ENCODE assay signal across 6 cellular contexts in the genomic region with DNA sequence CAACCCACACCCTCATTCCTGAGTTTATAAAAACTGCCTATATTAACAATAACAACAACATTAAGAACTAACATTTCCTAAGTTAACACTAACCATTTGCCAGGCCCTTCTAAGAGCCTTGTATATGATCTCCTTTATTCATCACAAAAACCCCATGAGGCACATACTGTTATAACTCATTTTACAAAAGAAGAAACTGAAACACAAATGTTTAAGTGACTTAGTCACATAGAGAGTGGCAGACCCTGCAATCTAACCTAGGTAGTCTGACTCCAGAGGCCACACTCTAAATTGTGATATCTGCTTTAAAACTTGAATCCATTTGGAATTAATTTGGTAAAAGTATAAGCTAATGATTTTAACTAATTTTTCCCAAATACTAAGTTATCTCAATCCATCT.
"Had no signal": no experiment of that assay in that cellular context is flagged by ENCODE, and none has a peak within 500 bp of the region (broad histone marks: within the 10 kb centered on the region; RNA-seq: fewer than 3 reads in every experiment).

No MANE protein-coding gene starts in this region.

- H3K4me1 Mint-ChIP-seq: GM23338, H9 had no signal

- ATAC-seq: GM23338, K562 had no signal

- H3K27ac Mint-ChIP-seq: GM23338, H9 had no signal

- H2AFZ ChIP-seq: GM23338 had no signal

- H3K4me3 ChIP-seq: GM23338, K562 had no signal

- H3K4me2 ChIP-seq: GM23338 had no signal

- DNase-seq: H9, HCEC 1CT, IMR-90, KG1 had no signal

- H3K4me3 Mint-ChIP-seq: GM23338, H9 had no signal
